ENCODE assay signal across 11 cellular contexts in the genomic region with DNA sequence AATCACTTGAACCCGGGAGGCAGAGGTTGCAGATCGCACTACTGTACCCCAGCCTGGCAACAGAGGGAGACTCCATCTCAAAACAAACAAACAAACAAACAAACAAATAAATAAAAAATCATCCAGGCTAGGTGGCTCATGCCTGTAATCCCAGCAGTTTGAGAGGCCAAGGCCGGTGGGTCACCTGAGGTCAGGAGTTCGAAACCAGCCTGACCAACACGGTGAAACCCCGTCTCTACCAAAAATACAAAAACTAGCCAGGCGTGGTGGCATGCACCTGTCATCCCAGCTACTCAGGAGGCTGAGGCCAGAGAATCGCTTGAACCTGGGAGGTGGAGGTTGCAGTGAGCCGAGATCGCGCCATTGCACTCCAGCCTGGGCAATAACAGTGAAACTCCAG. TPM values are rescaled to one million over a fixed set of nuclear protein-coding genes. Genes with fewer than 3 reads are reported as not detected.
"Had no signal": no experiment of that assay in that cellular context is flagged by ENCODE, and none has a peak within 500 bp of the region (broad histone marks: within the 10 kb centered on the region; RNA-seq: fewer than 3 reads in every experiment).

No MANE protein-coding gene starts in this region.

RNA-seq across cellular contexts. Expression of a gene that starts 2.0 kb away (rescaled TPM):
- total RNA-seq: activated CD4-positive, alpha-beta T cell treated with anti-CD3 and anti-CD28 coated beads for 36 hours; activated CD4-positive, alpha-beta T cell treated with anti-CD3 and anti-CD28 coated beads, Interleukin-2, amount 10 ng/mL, durations not matched to agents 7 days and 5 days; activated CD8-positive, alpha-beta T cell treated with anti-CD3 and anti-CD28 coated beads, Interleukin-2, amount 10 ng/mL, durations not matched to agents 7 days and 5 days; activated naive CD8-positive, alpha-beta T cell treated with anti-CD3 and anti-CD28 coated beads, Interleukin-2, amount 10 ng/mL, durations not matched to agents 7 days and 5 days; activated T-helper 2 cell treated with anti-CD3 and anti-CD28 coated beads, Interferon-gamma antibody, Interleukin-2, Interleukin-4, amounts not matched to agents 10 μg/mL and 5 μg/mL and 100 μg/mL, durations not matched to agents 14 hours and 24 hours and 36 hours; ascending aorta; cardiac muscle cell; chondrocyte; PC-9; Right ventricle myocardium superior; T-helper 1 cell treated with Interleukin-12 subunit alpha and Interleukin-12 subunit beta and Interleukin-4 antibody, amounts not matched to agents 30 ng/mL and 1 ng/mL, for 36 hours had no signal
- polyA plus RNA-seq: cardiac muscle cell had no signal
